In genomic region chr14:99628832-99629618, GRCh38 we compare ENCODE assay signal across 8 cellular contexts. TPM values are rescaled to one million over a fixed set of nuclear protein-coding genes. Genes with fewer than 3 reads are reported as not detected.
DNase-seq lines count a peak whose midpoint lies in the region; ATAC-seq, FAIRE-seq and TF ChIP-seq lines count a peak whose summit lies in the region.

No MANE protein-coding gene starts in this region.

- DNase-seq in G401 (ENCODE audit: low spot score): peak; percentile 84
- peak; percentile 44 for DNase-seq in NCI-H2196 (lab: John Stamatoyannopoulos, UW; ENCODE audit: unreplicated experiment)
- DNase-seq in activated B cell treated with CpG ODN at 0.5 μM for 24 hours: peak; percentile 37
- peak; percentile 42 for DNase-seq in bronchial epithelial cell (ENCODE audit: low read depth)
- DNase-seq in kidney: peak; percentile 92
- peak; percentile 69 for DNase-seq in stimulated activated CD4-positive, alpha-beta T cell treated with anti-CD3 and anti-CD28 coated beads, Interleukin-1b, Interleukin-23, amount 100 ng/mL, for 48 hours

- no peak overlapping the region for H3K9ac ChIP-seq in kidney (ENCODE audit: low read length in 2 of 2)

- no peaks in the 10 kb centered on the region for H3K9me3 ChIP-seq in kidney (ENCODE audit: control insufficient read depth in 1 of 2, low read length in 2 of 2)

- peaks cover 3% of the 10 kb centered on the region for H3K27me3 ChIP-seq in bronchial epithelial cell (ENCODE audit: control insufficient read depth, insufficient read depth, low read length)

- intact Hi-C loops in activated B cell treated with CpG ODN at 0.5 μM for 24 hours (cut with micrococcal nuclease): loop anchor here (1.0 to 10.0 kb wide), 2 partner anchors 64 to 111 kb away; no protein-coding TSS in a partner anchor
- intact Hi-C loops in kidney (cut with DNase I): loop anchor here (5.0 kb wide), 1 partner anchor 112 kb away; no protein-coding TSS in a partner anchor

- no peak overlapping the region for H3K27ac ChIP-seq in kidney (ENCODE audit: low read depth in 2 of 2, low read length in 2 of 2)

- H3K27ac Mint-ChIP-seq in activated B cell treated with CpG ODN at 0.5 μM for 24 hours: no peak overlapping the region

- peaks cover 0 to 2% of the 10 kb centered on the region in 2 donors for H3K4me1 ChIP-seq in kidney (ENCODE audit: control insufficient read depth in 1 of 2, insufficient read depth in 1 of 2, low read depth in 1 of 2, low read length in 2 of 2)

- TF ChIP-seq CTCF in activated B cell treated with CpG ODN at 0.5 μM for 24 hours (IDR thresholded peaks at IDR 0.05) (no peak), bronchial epithelial cell (IDR thresholded peaks at IDR 0.05; ENCODE audit: insufficient read depth, low read length, severe bottlenecking) (peak; percentile 99), kidney (IDR thresholded peaks at IDR 0.05; ENCODE audit: borderline replicate concordance, extremely low read depth, insufficient read depth) (peak; percentile 90)

- H3K4me1 Mint-ChIP-seq in activated B cell treated with CpG ODN at 0.5 μM for 24 hours: peaks cover 7% of the 10 kb centered on the region

- FAIRE-seq in bronchial epithelial cell (lab: Jason Lieb, UNC): no peak
- no peak for FAIRE-seq in kidney (lab: Jason Lieb, UNC)

- CTCF ChIA-PET in activated B cell treated with CpG ODN at 0.5 μM for 24 hours (lab: Charles Lee): no interaction called here

- H3K4me3 Mint-ChIP-seq in activated B cell treated with CpG ODN at 0.5 μM for 24 hours: no peak overlapping the region

- in situ Hi-C loops in G401 (cut with HindIII; ENCODE audit: low sequenced_read_pairs): no loop called here

- no peaks in the 10 kb centered on the region for H3K9me3 Mint-ChIP-seq in activated B cell treated with CpG ODN at 0.5 μM for 24 hours

- peaks cover 26% of the 10 kb centered on the region for H3K27me3 Mint-ChIP-seq in activated B cell treated with CpG ODN at 0.5 μM for 24 hours

- H3K36me3 Mint-ChIP-seq in activated B cell treated with CpG ODN at 0.5 μM for 24 hours (ENCODE audit: low read depth): no peaks in the 10 kb centered on the region

- H3K36me3 ChIP-seq in bronchial epithelial cell (ENCODE audit: control insufficient read depth, insufficient read depth, low read length) (no peaks in the 10 kb centered on the region), kidney (ENCODE audit: control insufficient read depth in 1 of 2, insufficient read depth in 2 of 2, low read length in 2 of 2) (no peaks in the 10 kb centered on the region)

- H3K4me3 ChIP-seq in bronchial epithelial cell (ENCODE audit: low read depth, low read length) (no peak overlapping the region), kidney (ENCODE audit: low read length in 2 of 2) (no peak overlapping the region)

- POLR2A ChIA-PET in activated B cell treated with CpG ODN at 0.5 μM for 24 hours (lab: Charles Lee): no interaction called here

- ATAC-seq in HG02798 (IDR thresholded peaks at IDR 0.05; ENCODE audit: poor library complexity, unreplicated experiment): peak; percentile 63
- ATAC-seq in activated B cell treated with CpG ODN at 0.5 μM for 24 hours (ENCODE audit: low read depth): peak; percentile 83
- ATAC-seq in GM19328 (IDR thresholded peaks at IDR 0.05; ENCODE audit: unreplicated experiment): no peak

RNA-seq across cellular contexts. Expression of gene HHIPL1, which starts 15.9 kb away (rescaled TPM):
- 0.20 TPM in 1 of 2 replicates, not detected in the other for total RNA-seq in G401 (2014; rRNA removed; shearing (Covaris generic))
- total RNA-seq in activated B cell treated with CpG ODN at 0.5 μM for 24 hours: not detected in 2 replicates
- 0.53 and 1.2 TPM in 2 replicates for total RNA-seq in bronchial epithelial cell
- 0.88 TPM for total RNA-seq in kidney
- 0.32 TPM for polyA plus RNA-seq in kidney (ENCODE audit: insufficient read depth, low read depth, low replicate concordance)

RNA-seq across cellular contexts. Expression of gene CCDC85C, which starts 25.0 kb away (rescaled TPM):
- 20.4 and 25.8 TPM in 2 replicates for total RNA-seq in G401 (2014; rRNA removed; shearing (Covaris generic))
- total RNA-seq in activated B cell treated with CpG ODN at 0.5 μM for 24 hours: 1.8 and 1.9 TPM in 2 replicates
- 24.8 and 26.6 TPM in 2 replicates for total RNA-seq in bronchial epithelial cell
- 21.4 TPM for total RNA-seq in kidney
- 14.7 TPM for polyA plus RNA-seq in kidney (ENCODE audit: insufficient read depth, low read depth, low replicate concordance)

RNA-seq across cellular contexts. Expression of gene CYP46A1, which starts 55.1 kb away (rescaled TPM):
- total RNA-seq in G401 (2014; rRNA removed; shearing (Covaris generic)): 0.86 and 3.0 TPM in 2 replicates
- 0.07 TPM in 1 of 2 replicates, not detected in the other for total RNA-seq in activated B cell treated with CpG ODN at 0.5 μM for 24 hours
- total RNA-seq in bronchial epithelial cell: 0.13 TPM in 1 of 2 replicates, not detected in the other
- 0.82 TPM for total RNA-seq in kidney
- 2.5 TPM for polyA plus RNA-seq in kidney (ENCODE audit: insufficient read depth, low read depth, low replicate concordance)

Comparison
In these comparisons a context has a peak if more than half of its experiments do, and no peak if none do; other contexts are left out.
1. DNase-seq: peak in every context shown above with its lines; median percentile 92 in kidney; 84 in G401; 69 in stimulated activated CD4-positive, alpha-beta T cell treated with anti-CD3 and anti-CD28 coated beads, Interleukin-1b, Interleukin-23, amount 100 ng/mL, for 48 hours; 44 in NCI-H2196; 42 in bronchial epithelial cell; 37 in activated B cell treated with CpG ODN at 0.5 μM for 24 hours.